In the genomic region with DNA sequence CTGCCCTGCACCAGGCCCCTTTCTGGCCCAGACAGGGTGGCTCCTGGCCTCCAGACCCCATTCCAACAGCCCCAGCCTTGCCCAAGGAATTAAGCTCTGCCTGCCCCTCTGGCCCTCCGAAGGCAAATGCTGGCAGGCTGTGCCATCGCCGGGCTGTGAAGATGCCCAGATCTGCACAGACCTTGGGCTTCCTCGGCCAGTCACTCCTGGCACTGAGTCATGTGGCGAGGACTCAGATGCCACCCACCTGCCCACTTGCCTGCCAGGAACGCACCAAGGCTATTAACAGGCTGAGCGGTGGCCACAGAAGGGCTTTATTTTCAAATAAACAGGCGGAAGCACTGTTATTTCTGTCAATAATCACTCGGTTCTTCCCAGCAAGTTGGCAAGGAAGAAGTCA, we compare ENCODE assay signal across 20 cellular contexts.
"Had no signal": no experiment of that assay in that cellular context is flagged by ENCODE, and none has a peak within 500 bp of the region (broad histone marks: within the 10 kb centered on the region; RNA-seq: fewer than 3 reads in every experiment).

No MANE protein-coding gene starts in this region.

- H3K4me1 ChIP-seq: vagina had no signal

- H3K27ac ChIP-seq: coronary artery, left ventricle myocardium inferior, vagina had no signal

- H3K4me3 ChIP-seq: coronary artery, left ventricle myocardium inferior, vagina had no signal

- H3K4me3 Mint-ChIP-seq: activated naive CD4-positive, alpha-beta T cell treated with anti-CD3 and anti-CD28 coated beads for 36 hours; activated T-cell treated with anti-CD3 and anti-CD28 coated beads, Interleukin-2, amount 50 U/mL, for 4 hours; brain; memory B cell; naive thymus-derived CD8-positive, alpha-beta T cell had no signal

- H3K9me3 Mint-ChIP-seq: activated naive CD4-positive, alpha-beta T cell treated with anti-CD3 and anti-CD28 coated beads for 36 hours; activated T-cell treated with anti-CD3 and anti-CD28 coated beads, Interleukin-2, amount 50 U/mL, for 4 hours; brain; memory B cell; naive thymus-derived CD8-positive, alpha-beta T cell had no signal

- H3K27me3 ChIP-seq: vagina had no signal

- H3K27ac Mint-ChIP-seq: activated naive CD4-positive, alpha-beta T cell treated with anti-CD3 and anti-CD28 coated beads for 36 hours; memory B cell had no signal

- H3K36me3 Mint-ChIP-seq: brain; memory B cell; naive thymus-derived CD8-positive, alpha-beta T cell had no signal

- FAIRE-seq: endometrium, frontal cortex had no signal

- H3K4me1 Mint-ChIP-seq: memory B cell; naive thymus-derived CD8-positive, alpha-beta T cell had no signal

- H3K27me3 Mint-ChIP-seq: brain had no signal

- H3K36me3 ChIP-seq: left ventricle myocardium inferior, vagina had no signal

- H3K9me3 ChIP-seq: left ventricle myocardium inferior, vagina had no signal

- ATAC-seq: activated CD4-positive, CD25-positive, alpha-beta regulatory T cell treated with anti-CD3 and anti-CD28 coated beads, Interleukin-2, amount 50 U/mL, for 24 hours; activated T-cell treated with anti-CD3 and anti-CD28 coated beads, Interleukin-2, amount 50 U/mL, for 4 hours; naive thymus-derived CD8-positive, alpha-beta T cell had no signal

- DNase-seq: activated CD4-positive, alpha-beta T cell treated with anti-CD3 and anti-CD28 coated beads, Interleukin-2, amount 50 U/mL, for 1 hour; activated CD8-positive, alpha-beta memory T cell treated with anti-CD3 and anti-CD28 coated beads, Interleukin-2, amount 50 U/mL, for 4 hours; activated naive CD4-positive, alpha-beta T cell treated with anti-CD3 and anti-CD28 coated beads for 36 hours; activated T-cell treated with anti-CD3 and anti-CD28 coated beads, Interleukin-2, amount 50 U/mL, for 4 hours; erythroblast; left ventricle myocardium inferior; naive thymus-derived CD8-positive, alpha-beta T cell; posterior cingulate gyrus; stimulated activated CD4-positive, alpha-beta T cell treated with anti-CD3 and anti-CD28 coated beads, Interleukin-12 subunit alpha, Interleukin-12 subunit beta, amount 100 ng/mL, for 4 hours; stimulated activated CD4-positive, alpha-beta T cell treated with anti-CD3 and anti-CD28 coated beads, Interleukin-1b, Interleukin-23, amount 100 ng/mL, for 48 hours; stimulated activated CD8-positive, alpha-beta memory T cell treated with anti-CD3 and anti-CD28 coated beads, Interleukin-4, amount 100 ng/mL, for 48 hours; stimulated activated naive CD4-positive, alpha-beta T cell treated with Interleukin-2 at 50 U/mL for 16 hours; T1000 had no signal
